1 cellular context compared by ENCODE assay signal in the genomic region with DNA sequence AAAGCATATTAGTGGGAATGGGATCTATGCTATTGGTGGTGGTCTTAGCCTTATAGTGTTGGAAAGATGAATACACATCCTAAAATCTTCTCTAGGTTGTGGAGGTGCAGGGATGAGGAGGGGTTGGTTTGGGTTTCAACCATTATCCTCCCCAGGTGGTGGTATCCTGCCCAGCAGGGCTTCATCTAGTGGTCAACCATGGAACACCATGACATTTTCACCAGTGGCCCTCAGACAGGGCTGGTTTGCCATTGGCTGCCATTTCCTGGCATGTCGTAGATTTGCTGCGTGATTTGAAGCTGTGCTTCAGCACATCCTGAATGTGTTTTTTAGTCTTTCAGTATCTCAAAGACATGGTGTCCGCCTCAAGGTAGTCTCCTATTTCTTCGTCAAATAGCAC.
TF ChIP-seq lines count a peak whose summit lies in the region.

No MANE protein-coding gene starts in this region.

TF ChIP-seq in K562, 482 proteins besides CTCF, POLR2A, EP300 and RAD21 (continued from another document):
- no peak for TF ChIP-seq CEBPZ (IDR thresholded peaks at IDR 0.05; ENCODE audit: borderline replicate concordance, low read depth, low read length)
- TF ChIP-seq ZBED1 (IDR thresholded peaks at IDR 0.05), result no peak
- TF ChIP-seq RBBP5 (IDR thresholded peaks at IDR 0.05; ENCODE audit: borderline replicate concordance, insufficient read depth, low read length, poor library complexity, severe bottlenecking), result no peak
- no peak for TF ChIP-seq KLF10 (CRISPR knock-in tag; IDR thresholded peaks at IDR 0.05)
- TF ChIP-seq, protein P1, sequence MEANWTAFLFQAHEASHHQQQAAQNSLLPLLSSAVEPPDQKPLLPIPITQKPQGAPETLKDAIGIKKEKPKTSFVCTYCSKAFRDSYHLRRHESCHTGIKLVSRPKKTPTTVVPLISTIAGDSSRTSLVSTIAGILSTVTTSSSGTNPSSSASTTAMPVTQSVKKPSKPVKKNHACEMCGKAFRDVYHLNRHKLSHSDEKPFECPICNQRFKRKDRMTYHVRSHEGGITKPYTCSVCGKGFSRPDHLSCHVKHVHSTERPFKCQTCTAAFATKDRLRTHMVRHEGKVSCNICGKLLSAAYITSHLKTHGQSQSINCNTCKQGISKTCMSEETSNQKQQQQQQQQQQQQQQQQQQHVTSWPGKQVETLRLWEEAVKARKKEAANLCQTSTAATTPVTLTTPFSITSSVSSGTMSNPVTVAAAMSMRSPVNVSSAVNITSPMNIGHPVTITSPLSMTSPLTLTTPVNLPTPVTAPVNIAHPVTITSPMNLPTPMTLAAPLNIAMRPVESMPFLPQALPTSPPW (CRISPR knock-in tag; IDR thresholded peaks at IDR 0.05), result no peak
